29 cellular contexts compared by ENCODE assay signal in genomic region chr12:78236264-78236663, GRCh38.
"Had no signal": no experiment of that assay in that cellular context is flagged by ENCODE, and none has a peak within 500 bp of the region (broad histone marks: within the 10 kb centered on the region; RNA-seq: fewer than 3 reads in every experiment).

No MANE protein-coding gene starts in this region.

- H3K27ac ChIP-seq: adrenal gland, brain microvascular endothelial cell, cardiac muscle cell, WERI-Rb-1 had no signal

- H3K27me3 ChIP-seq: adrenal gland, brain microvascular endothelial cell, cardiac muscle cell had no signal

- H3K4me3 ChIP-seq: adrenal gland, cardiac muscle cell, K562 had no signal

- H3K9me3 ChIP-seq: adrenal gland had no signal

- H3K4me3 Mint-ChIP-seq: activated CD4-positive, alpha-beta memory T cell treated with anti-CD3 and anti-CD28 coated beads, Interleukin-2, amount 10 ng/mL, durations not matched to agents 7 days and 5 days; activated CD8-positive, alpha-beta memory T cell treated with anti-CD3 and anti-CD28 coated beads, Interleukin-2, amount 10 ng/mL, durations not matched to agents 7 days and 5 days; activated naive CD4-positive, alpha-beta T cell treated with anti-CD3 and anti-CD28 coated beads, Interleukin-2, amount 50 U/mL, for 24 hours; activated naive CD8-positive, alpha-beta T cell treated with anti-CD3 and anti-CD28 coated beads, Interleukin-2, amount 10 ng/mL, durations not matched to agents 7 days and 5 days; central memory CD8-positive, alpha-beta T cell had no signal

- ATAC-seq: activated CD8-positive, alpha-beta memory T cell treated with anti-CD3 and anti-CD28 coated beads, Interleukin-2, amount 10 ng/mL, durations not matched to agents 7 days and 5 days; K562 had no signal

- H3K36me3 ChIP-seq: adrenal gland, brain microvascular endothelial cell, cardiac muscle cell, WERI-Rb-1 had no signal

- H3K4me1 Mint-ChIP-seq: activated CD4-positive, alpha-beta memory T cell treated with anti-CD3 and anti-CD28 coated beads, Interleukin-2, amount 10 ng/mL, durations not matched to agents 7 days and 5 days; activated CD8-positive, alpha-beta memory T cell treated with anti-CD3 and anti-CD28 coated beads, Interleukin-2, amount 10 ng/mL, durations not matched to agents 7 days and 5 days; activated naive CD4-positive, alpha-beta T cell treated with anti-CD3 and anti-CD28 coated beads, Interleukin-2, amount 50 U/mL, for 24 hours; activated naive CD8-positive, alpha-beta T cell treated with anti-CD3 and anti-CD28 coated beads, Interleukin-2, amount 10 ng/mL, durations not matched to agents 7 days and 5 days; central memory CD8-positive, alpha-beta T cell had no signal

- H3K9me3 Mint-ChIP-seq: activated naive CD4-positive, alpha-beta T cell treated with anti-CD3 and anti-CD28 coated beads, Interleukin-2, amount 50 U/mL, for 24 hours; activated naive CD8-positive, alpha-beta T cell treated with anti-CD3 and anti-CD28 coated beads, Interleukin-2, amount 10 ng/mL, durations not matched to agents 7 days and 5 days; central memory CD8-positive, alpha-beta T cell had no signal

- H3K27me3 Mint-ChIP-seq: activated CD4-positive, alpha-beta memory T cell treated with anti-CD3 and anti-CD28 coated beads, Interleukin-2, amount 10 ng/mL, durations not matched to agents 7 days and 5 days; activated CD8-positive, alpha-beta memory T cell treated with anti-CD3 and anti-CD28 coated beads, Interleukin-2, amount 10 ng/mL, durations not matched to agents 7 days and 5 days; activated naive CD4-positive, alpha-beta T cell treated with anti-CD3 and anti-CD28 coated beads, Interleukin-2, amount 50 U/mL, for 24 hours; activated naive CD8-positive, alpha-beta T cell treated with anti-CD3 and anti-CD28 coated beads, Interleukin-2, amount 10 ng/mL, durations not matched to agents 7 days and 5 days; central memory CD8-positive, alpha-beta T cell had no signal

- H3K27ac Mint-ChIP-seq: activated CD4-positive, alpha-beta memory T cell treated with anti-CD3 and anti-CD28 coated beads, Interleukin-2, amount 10 ng/mL, durations not matched to agents 7 days and 5 days; activated CD8-positive, alpha-beta memory T cell treated with anti-CD3 and anti-CD28 coated beads, Interleukin-2, amount 10 ng/mL, durations not matched to agents 7 days and 5 days; activated naive CD4-positive, alpha-beta T cell treated with anti-CD3 and anti-CD28 coated beads, Interleukin-2, amount 50 U/mL, for 24 hours; activated naive CD8-positive, alpha-beta T cell treated with anti-CD3 and anti-CD28 coated beads, Interleukin-2, amount 10 ng/mL, durations not matched to agents 7 days and 5 days had no signal

- DNase-seq: activated CD4-positive, alpha-beta memory T cell treated with anti-CD3 and anti-CD28 coated beads, Interleukin-2, amount 10 ng/mL, durations not matched to agents 7 days and 5 days; activated CD4-positive, alpha-beta T cell treated with anti-CD3 and anti-CD28 coated beads for 1 hour; activated CD4-positive, alpha-beta T cell treated with anti-CD3 and anti-CD28 coated beads for 48 hours; activated CD4-positive, CD25-positive, alpha-beta regulatory T cell; activated CD8-positive, alpha-beta memory T cell treated with anti-CD3 and anti-CD28 coated beads for 24 hours; activated CD8-positive, alpha-beta memory T cell treated with anti-CD3 and anti-CD28 coated beads, Interleukin-2, amount 10 ng/mL, durations not matched to agents 7 days and 5 days; activated CD8-positive, alpha-beta memory T cell treated with anti-CD3 and anti-CD28 coated beads, Interleukin-2, amount 50 U/mL, for 48 hours; activated effector memory CD4-positive, alpha-beta T cell treated with Interleukin-2 at 50 U/mL for 16 hours; activated naive CD4-positive, alpha-beta T cell; activated naive CD8-positive, alpha-beta T cell treated with anti-CD3 and anti-CD28 coated beads, Interleukin-2, amount 10 ng/mL, durations not matched to agents 7 days and 5 days; activated T-cell treated with anti-CD3 and anti-CD28 coated beads, Interleukin-2, amount 50 U/mL, for 48 hours; anterior cingulate cortex; brain microvascular endothelial cell; NCI-H1092 treated with DMSO at 0.1 percent for 48 hours; NCI-H1417; NCI-H146; NCI-H187; NCI-H2029 treated with DMSO at 0.1 percent for 48 hours; NCI-H2171 treated with DMSO at 0.1 percent for 48 hours; NCI-H345; NCI-H524 treated with DMSO at 0.1 percent for 48 hours; Right ventricle myocardium superior; T1000; WERI-Rb-1 had no signal

- H3K4me1 ChIP-seq: adrenal gland had no signal

- H3K36me3 Mint-ChIP-seq: activated CD8-positive, alpha-beta memory T cell treated with anti-CD3 and anti-CD28 coated beads, Interleukin-2, amount 10 ng/mL, durations not matched to agents 7 days and 5 days; activated naive CD4-positive, alpha-beta T cell treated with anti-CD3 and anti-CD28 coated beads, Interleukin-2, amount 50 U/mL, for 24 hours; activated naive CD8-positive, alpha-beta T cell treated with anti-CD3 and anti-CD28 coated beads, Interleukin-2, amount 10 ng/mL, durations not matched to agents 7 days and 5 days had no signal
